Comparison of ENCODE assay signal across 27 cellular contexts in the genomic region with DNA sequence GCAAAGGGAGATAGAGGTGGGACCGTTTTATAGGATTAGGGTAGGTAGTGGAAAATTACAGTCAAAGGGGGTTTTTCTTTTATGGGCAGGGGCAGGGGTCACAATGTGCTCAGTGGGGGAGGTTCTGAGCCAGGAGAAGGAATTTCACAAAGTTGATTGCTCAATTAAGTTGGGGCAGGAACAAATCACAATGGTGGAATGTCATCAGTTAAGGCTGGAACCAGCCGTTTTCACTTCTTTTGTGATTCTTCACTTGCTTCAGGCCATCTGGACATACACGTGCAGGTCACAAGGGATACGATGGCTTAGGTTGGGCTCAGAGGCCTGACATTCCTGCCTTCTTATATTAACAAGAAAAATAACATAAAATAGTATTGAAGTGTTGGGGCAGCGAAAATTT.
"Had no signal": no experiment of that assay in that cellular context is flagged by ENCODE, and none has a peak within 500 bp of the region (broad histone marks: within the 10 kb centered on the region; RNA-seq: fewer than 3 reads in every experiment).

No MANE protein-coding gene starts in this region.

- ATAC-seq: effector memory CD8-positive, alpha-beta T cell; esophagus mucosa; gastrocnemius medialis; heart right ventricle; left lung; left ventricle myocardium superior; lower lobe of right lung; naive thymus-derived CD4-positive, alpha-beta T cell had no signal

- H3K4me3 Mint-ChIP-seq: dendritic cell treated with granulocyte-macrophage colony-stimulating factor and Interleukin-4, amounts not matched to agents 40 ng/mL and 50 ng/mL, for 4 days; effector memory CD8-positive, alpha-beta T cell; endodermal cell; immature natural killer cell; naive thymus-derived CD4-positive, alpha-beta T cell had no signal

- H3K4me1 ChIP-seq: colonic mucosa, esophagus squamous epithelium, gastrocnemius medialis, heart right ventricle, left lung, lower lobe of right lung had no signal

- H3K9me3 ChIP-seq: colonic mucosa, gastrocnemius medialis had no signal

- H3K4me3 ChIP-seq: colonic mucosa, esophagus squamous epithelium, gastrocnemius medialis, heart right ventricle, left lung, lower lobe of right lung had no signal

- H3K27ac ChIP-seq: colonic mucosa, epithelial cell of prostate, esophagus squamous epithelium, gastrocnemius medialis, heart right ventricle, left lung, lower lobe of right lung had no signal

- H3K27ac Mint-ChIP-seq: dendritic cell treated with granulocyte-macrophage colony-stimulating factor and Interleukin-4, amounts not matched to agents 40 ng/mL and 50 ng/mL, for 4 days; effector memory CD8-positive, alpha-beta T cell; endodermal cell; immature natural killer cell; naive thymus-derived CD4-positive, alpha-beta T cell had no signal

- H3K27me3 Mint-ChIP-seq: dendritic cell treated with granulocyte-macrophage colony-stimulating factor and Interleukin-4, amounts not matched to agents 40 ng/mL and 50 ng/mL, for 4 days; effector memory CD8-positive, alpha-beta T cell; naive thymus-derived CD4-positive, alpha-beta T cell had no signal

- DNase-seq: colonic mucosa; cortex of kidney; effector CD8-positive, alpha-beta T cell; effector memory CD8-positive, alpha-beta T cell; endodermal cell; erythroblast; esophagus squamous epithelium; foreskin fibroblast; foreskin melanocyte; gastrocnemius medialis; glutamatergic neuron; head of caudate nucleus; heart right ventricle; hippocampal formation; immature natural killer cell; islet precursor cell; kidney; kidney glomerular epithelial cell; left lung; left ventricle myocardium superior; lower lobe of right lung; mesenchymal stem cell; midbrain; naive thymus-derived CD4-positive, alpha-beta T cell had no signal

- H3K36me3 ChIP-seq: colonic mucosa, esophagus squamous epithelium, gastrocnemius medialis, heart right ventricle, left lung, lower lobe of right lung had no signal

- H3K4me1 Mint-ChIP-seq: endodermal cell; immature natural killer cell; naive thymus-derived CD4-positive, alpha-beta T cell had no signal

- H3K27me3 ChIP-seq: colonic mucosa, esophagus squamous epithelium, gastrocnemius medialis, heart right ventricle, left lung had no signal

- H3K36me3 Mint-ChIP-seq: immature natural killer cell; naive thymus-derived CD4-positive, alpha-beta T cell had no signal
